Comparison of ENCODE assay signal across 18 cellular contexts in the genomic region with DNA sequence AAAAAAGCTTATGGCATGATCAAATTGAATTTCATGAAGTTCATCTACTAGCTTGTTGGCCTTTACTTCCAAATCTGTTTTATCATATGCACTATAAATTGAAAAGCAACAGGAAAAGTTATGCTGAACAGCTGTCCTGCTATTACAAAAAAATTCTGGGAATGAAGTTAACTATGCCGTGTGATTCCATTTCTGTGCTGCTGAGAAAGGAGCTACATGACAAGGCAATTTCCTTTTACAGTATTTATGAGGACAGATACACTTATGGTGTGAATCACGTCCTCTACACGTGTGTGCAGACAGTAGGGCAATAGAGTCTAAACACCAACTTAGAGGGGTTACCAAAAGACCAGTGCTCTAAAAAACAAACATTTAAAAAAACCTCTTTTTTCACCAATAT.
DNase-seq lines count a peak whose midpoint lies in the region; ATAC-seq, FAIRE-seq and TF ChIP-seq lines count a peak whose summit lies in the region.
"Had no signal": no experiment of that assay in that cellular context is flagged by ENCODE, and none has a peak within 500 bp of the region (broad histone marks: within the 10 kb centered on the region; RNA-seq: fewer than 3 reads in every experiment).

No MANE protein-coding gene starts in this region.

- no peak overlapping the region for H3K9ac ChIP-seq in astrocyte (ENCODE audit: low read length)
- no peak overlapping the region for H3K9ac ChIP-seq in neural progenitor cell
- H3K9ac ChIP-seq: BLaER1 had no signal

- H3K4me3 ChIP-seq in astrocyte (ENCODE audit: insufficient read depth, low read depth, low read length) = no peak overlapping the region
- H3K4me3 ChIP-seq in fibroblast of pulmonary artery (replicated peaks; ENCODE audit: low read depth, low read length) = no peak overlapping the region
- no peak overlapping the region for H3K4me3 ChIP-seq in neural progenitor cell
- H3K4me3 ChIP-seq: BLaER1 had no signal

- H3K79me2 ChIP-seq in astrocyte (ENCODE audit: insufficient read depth, low read length) (no peaks in the 10 kb centered on the region), neural progenitor cell (ENCODE audit: low read depth) (no peaks in the 10 kb centered on the region)

- H3K27me3 Mint-ChIP-seq in astrocyte (ENCODE audit: low read depth, unreplicated experiment) (no peaks in the 10 kb centered on the region), nephron (ENCODE audit: low read depth) (no peaks in the 10 kb centered on the region), neural progenitor cell (ENCODE audit: insufficient read depth, low read depth) (peaks cover 4% of the 10 kb centered on the region)

- FAIRE-seq in astrocyte (lab: Jason Lieb, UNC) = no peak
- FAIRE-seq: GM18507 had no signal

- H3K27me3 ChIP-seq in astrocyte (ENCODE audit: insufficient read depth, low read length) (no peaks in the 10 kb centered on the region), neural progenitor cell (no peaks in the 10 kb centered on the region)
- H3K27me3 ChIP-seq: BLaER1 had no signal

- H3K36me3 Mint-ChIP-seq in astrocyte (ENCODE audit: low read depth, unreplicated experiment) (no peaks in the 10 kb centered on the region), nephron (ENCODE audit: low read depth) (no peaks in the 10 kb centered on the region), neural progenitor cell (no peaks in the 10 kb centered on the region)

- H3K27ac ChIP-seq in astrocyte (ENCODE audit: low read depth, low read length) (no peak overlapping the region), neural progenitor cell (no peak overlapping the region)
- H3K27ac ChIP-seq: BLaER1 had no signal

- no peaks in the 10 kb centered on the region for H4K20me1 ChIP-seq in astrocyte (ENCODE audit: insufficient read depth, low read length)
- no peaks in the 10 kb centered on the region for H4K20me1 ChIP-seq in neural progenitor cell (ENCODE audit: low read depth)
- H4K20me1 ChIP-seq: BLaER1 had no signal

- TF ChIP-seq CTCF in astrocyte (IDR thresholded peaks at IDR 0.05; ENCODE audit: insufficient read depth, low read depth, low read length) (no peak), fibroblast of pulmonary artery (IDR thresholded peaks at IDR 0.05; ENCODE audit: low read length, missing control alignments) (no peak), nephron (IDR thresholded peaks at IDR 0.05; ENCODE audit: unreplicated experiment in 3 of 3) (no peak), neural progenitor cell (IDR thresholded peaks at IDR 0.05) (no peak)

- peaks cover 3% of the 10 kb centered on the region for H3K4me1 Mint-ChIP-seq in astrocyte (ENCODE audit: low read depth, unreplicated experiment)
- H3K4me1 Mint-ChIP-seq in nephron = peaks cover 22% of the 10 kb centered on the region
- H3K4me1 Mint-ChIP-seq in neural progenitor cell = no peaks in the 10 kb centered on the region

- DNase-seq in EH (ENCODE audit: low read depth) (peak; percentile 72), astrocyte (ENCODE audit: low read depth) (peak; percentile 4), fibroblast of pulmonary artery (ENCODE audit: low read depth) (peak; percentile 26), neural progenitor cell (ENCODE audit: low spot score) (no peak), hypothalamus (lab: John Stamatoyannopoulos, UW) (no peak), posterior vena cava (ENCODE audit: low spot score) (no peak)
- DNase-seq: DMS 273 treated with DMSO at 0.1 percent for 48 hours, EL, HCEC 1CT, NCI-H1436, NCI-H2081 treated with DMSO at 0.1 percent for 48 hours, NCI-H226, NCI-H526, RPMI8226 had no signal

- H3K4me2 ChIP-seq in astrocyte (ENCODE audit: low read length) = no peak overlapping the region
- H3K4me2 ChIP-seq in neural progenitor cell = no peak overlapping the region
- H3K4me2 ChIP-seq: BLaER1 had no signal

- no peak for ATAC-seq in HG02870 (IDR thresholded peaks at IDR 0.05; ENCODE audit: unreplicated experiment)

- H3K4me3 Mint-ChIP-seq in astrocyte (ENCODE audit: unreplicated experiment) (no peak overlapping the region), nephron (no peak overlapping the region), neural progenitor cell (no peak overlapping the region)

- H3K9me3 Mint-ChIP-seq in astrocyte (ENCODE audit: unreplicated experiment) = no peaks in the 10 kb centered on the region
- no peaks in the 10 kb centered on the region for H3K9me3 Mint-ChIP-seq in nephron
- peaks cover 2% of the 10 kb centered on the region for H3K9me3 Mint-ChIP-seq in neural progenitor cell

- no peaks in the 10 kb centered on the region for H3F3A ChIP-seq in neural progenitor cell (ENCODE audit: low read depth)

- H3K4me1 ChIP-seq in astrocyte (ENCODE audit: insufficient read depth, low read length) = no peaks in the 10 kb centered on the region
- H3K4me1 ChIP-seq in neural progenitor cell = no peaks in the 10 kb centered on the region
- H3K4me1 ChIP-seq: BLaER1 had no signal

- intact Hi-C loops in posterior vena cava (cut with DNase I) = no loop called here

- no peaks in the 10 kb centered on the region for H3K9me3 ChIP-seq in astrocyte (ENCODE audit: insufficient read depth, low read depth, low read length)
- no peaks in the 10 kb centered on the region for H3K9me3 ChIP-seq in neural progenitor cell (ENCODE audit: low read depth)
- H3K9me3 ChIP-seq: BLaER1 had no signal

- H3K27ac Mint-ChIP-seq in astrocyte (ENCODE audit: unreplicated experiment) = no peak overlapping the region
- H3K27ac Mint-ChIP-seq in nephron = peak overlapping the region; percentile 6 to 47 (median 33)
- no peak overlapping the region for H3K27ac Mint-ChIP-seq in neural progenitor cell

- H3K36me3 ChIP-seq in astrocyte (ENCODE audit: insufficient read depth, low read length) (no peaks in the 10 kb centered on the region), neural progenitor cell (no peaks in the 10 kb centered on the region)
- H3K36me3 ChIP-seq: BLaER1 had no signal

- H2AFZ ChIP-seq in astrocyte (ENCODE audit: low read depth, low read length) (no peak overlapping the region), neural progenitor cell (replicated peaks) (no peak overlapping the region)

Comparison
In these comparisons a context has a peak if more than half of its experiments do, and no peak if none do; other contexts are left out.
1. DNase-seq: peak in EH (single experiment), astrocyte (single experiment) and fibroblast of pulmonary artery (single experiment); none in neural progenitor cell (single experiment), hypothalamus (0 of 51) and posterior vena cava (single experiment).
2. H3K27ac Mint-ChIP-seq: peak in nephron (3 of 3); none in astrocyte (single experiment) and neural progenitor cell (single experiment).